17 cellular contexts compared by ENCODE assay signal in genomic region chr10:792083-792791, GRCh38.
"Had no signal": no experiment of that assay in that cellular context is flagged by ENCODE, and none has a peak within 500 bp of the region (broad histone marks: within the 10 kb centered on the region; RNA-seq: fewer than 3 reads in every experiment).

No MANE protein-coding gene starts in this region.

- H3K36me3 ChIP-seq: cardiac muscle cell, esophagus muscularis mucosa, neutrophil, upper lobe of right lung had no signal

- H3K27ac Mint-ChIP-seq: activated B cell treated with CpG ODN at 0.5 μM for 24 hours; activated naive CD4-positive, alpha-beta T cell treated with anti-CD3 and anti-CD28 coated beads, Interleukin-2, amount 50 U/mL, for 24 hours; activated T-helper 2 cell treated with anti-CD3 and anti-CD28 coated beads, Interferon-gamma antibody, Interleukin-2, Interleukin-4, amounts not matched to agents 10 μg/mL and 5 μg/mL and 100 μg/mL, durations not matched to agents 14 hours and 24 hours and 36 hours; naive thymus-derived CD4-positive, alpha-beta T cell; stimulated activated naive CD8-positive, alpha-beta T cell treated with anti-CD3 and anti-CD28 coated beads, Interleukin-15, amount 100 ng/mL, for 72 hours; T-helper 2 cell treated with Interferon-gamma antibody and Interleukin-4, amounts not matched to agents 5 μg/mL and 100 μg/mL, for 36 hours had no signal

- H3K4me3 ChIP-seq: cardiac muscle cell, esophagus muscularis mucosa, left lung, spleen, testis, upper lobe of right lung had no signal

- H3K4me1 Mint-ChIP-seq: activated naive CD4-positive, alpha-beta T cell treated with anti-CD3 and anti-CD28 coated beads, Interleukin-2, amount 50 U/mL, for 24 hours; naive thymus-derived CD4-positive, alpha-beta T cell had no signal

- H3K4me3 Mint-ChIP-seq: activated B cell treated with CpG ODN at 0.5 μM for 24 hours; activated naive CD4-positive, alpha-beta T cell treated with anti-CD3 and anti-CD28 coated beads, Interleukin-2, amount 50 U/mL, for 24 hours; stimulated activated naive CD8-positive, alpha-beta T cell treated with anti-CD3 and anti-CD28 coated beads, Interleukin-15, amount 100 ng/mL, for 72 hours; T-helper 2 cell treated with Interferon-gamma antibody and Interleukin-4, amounts not matched to agents 5 μg/mL and 100 μg/mL, for 36 hours had no signal

- H3K27me3 ChIP-seq: cardiac muscle cell, esophagus muscularis mucosa, testis, upper lobe of right lung had no signal

- ATAC-seq: left lung; naive thymus-derived CD4-positive, alpha-beta T cell; stimulated activated naive CD8-positive, alpha-beta T cell treated with anti-CD3 and anti-CD28 coated beads, Interleukin-15, amount 100 ng/mL, for 72 hours; upper lobe of right lung had no signal

- DNase-seq: activated CD4-positive, alpha-beta T cell treated with anti-CD3 and anti-CD28 coated beads for 48 hours; activated T-cell treated with anti-CD3 and anti-CD28 coated beads, Interleukin-2, amount 50 U/mL, for 1 hour; hippocampal formation; mammary epithelial cell; naive thymus-derived CD4-positive, alpha-beta T cell; spleen; stimulated activated naive CD8-positive, alpha-beta T cell treated with anti-CD3 and anti-CD28 coated beads, Interleukin-15, amount 100 ng/mL, for 72 hours; testis; upper lobe of right lung had no signal

- H3K27me3 Mint-ChIP-seq: activated naive CD4-positive, alpha-beta T cell treated with anti-CD3 and anti-CD28 coated beads, Interleukin-2, amount 50 U/mL, for 24 hours; stimulated activated naive CD8-positive, alpha-beta T cell treated with anti-CD3 and anti-CD28 coated beads, Interleukin-15, amount 100 ng/mL, for 72 hours had no signal
